ENCODE assay signal across 1 cellular context in genomic region chr11:121295246-121296007, GRCh38.
A peak's percentile ranks its signal among the peaks of the same experiment; 100 is the strongest.
TF ChIP-seq lines count a peak whose summit lies in the region.

No MANE protein-coding gene starts in this region.

TF ChIP-seq in HEK293, 187 proteins besides CTCF, POLR2A, EP300 and RAD21 (continued from another document):
- peak; percentile 88 for TF ChIP-seq ATF2 (tag by site-specific recombination; IDR thresholded peaks at IDR 0.05; ENCODE audit: low read depth)
- TF ChIP-seq PRDM10 (tag by site-specific recombination; IDR thresholded peaks at IDR 0.05) = 0 out of 2 replicates have a peak, but pooled peaks have one; percentile 10
- TF ChIP-seq ZNF155 (tag by site-specific recombination; IDR thresholded peaks at IDR 0.05) = no peak
- 0 out of 2 replicates have a peak, but pooled peaks have one; percentile 10 for TF ChIP-seq PRDM1 (tag by site-specific recombination; IDR thresholded peaks at IDR 0.05)
- no peak for TF ChIP-seq PRDM6 (tag by site-specific recombination; IDR thresholded peaks at IDR 0.05)
- TF ChIP-seq ZBTB10 (tag by site-specific recombination; IDR thresholded peaks at IDR 0.05) = no peak
- no peak for TF ChIP-seq ZNF580 (tag by site-specific recombination; IDR thresholded peaks at IDR 0.05)
- no peak for TF ChIP-seq ZNF26 (tag by site-specific recombination; IDR thresholded peaks at IDR 0.05)
- no peak for TF ChIP-seq SCRT2 (tag by site-specific recombination; IDR thresholded peaks at IDR 0.05)
- TF ChIP-seq ZNF19 (tag by site-specific recombination; IDR thresholded peaks at IDR 0.05; ENCODE audit: low read depth) = no peak
- TF ChIP-seq ZNF112 (tag by site-specific recombination; IDR thresholded peaks at IDR 0.05) = no peak
- no peak for TF ChIP-seq ZNF148 (tag by site-specific recombination; IDR thresholded peaks at IDR 0.05; ENCODE audit: borderline replicate concordance)
- no peak for TF ChIP-seq ZNF175 (tag by site-specific recombination; IDR thresholded peaks at IDR 0.05)
- TF ChIP-seq ZNF692 (tag by site-specific recombination; IDR thresholded peaks at IDR 0.05) = no peak
- no peak for TF ChIP-seq OVOL3 (tag by site-specific recombination; IDR thresholded peaks at IDR 0.05)
- no peak for TF ChIP-seq ZNF529 (tag by site-specific recombination; IDR thresholded peaks at IDR 0.05; ENCODE audit: insufficient replicate concordance)
- no peak for TF ChIP-seq ZNF777 (tag by site-specific recombination; IDR thresholded peaks at IDR 0.05; ENCODE audit: borderline replicate concordance)
TF ChIP-seq in HEK293: peak in this region for 6.
